Comparison of ENCODE assay signal across 1 cellular context in the genomic region with DNA sequence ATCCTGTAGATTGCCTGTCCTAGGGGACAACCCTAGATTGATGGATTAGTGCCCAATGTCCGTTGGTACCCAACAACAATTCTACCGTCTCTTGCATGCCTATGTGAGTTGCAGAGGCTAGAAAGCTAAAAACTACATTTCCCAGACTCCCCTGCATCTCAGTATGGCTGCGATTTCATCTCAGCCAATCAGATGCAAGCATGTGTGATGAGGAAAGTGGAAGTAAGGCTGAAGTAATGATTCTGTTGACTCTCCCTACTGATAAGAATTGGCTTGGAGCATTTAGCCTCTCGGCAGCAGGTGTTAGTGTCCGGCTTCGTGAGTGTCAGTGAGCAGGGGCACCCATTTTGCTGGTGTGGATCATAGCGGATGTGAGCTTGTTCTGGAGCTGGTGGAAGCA.
TF ChIP-seq lines count a peak whose summit lies in the region.

No MANE protein-coding gene starts in this region.

TF ChIP-seq in GM23338, 12 proteins besides CTCF, POLR2A, EP300 and RAD21 (continued from another document):
- TF ChIP-seq NANOG (IDR thresholded peaks at IDR 0.05; ENCODE audit: borderline replicate concordance): no peak
